Comparison of ENCODE assay signal across 10 cellular contexts in genomic region chr15:89429986-89430385, GRCh38.
DNase-seq lines count a peak whose midpoint lies in the region; ATAC-seq, FAIRE-seq and TF ChIP-seq lines count a peak whose summit lies in the region.
"Had no signal": no experiment of that assay in that cellular context is flagged by ENCODE, and none has a peak within 500 bp of the region (broad histone marks: within the 10 kb centered on the region; RNA-seq: fewer than 3 reads in every experiment).

No MANE protein-coding gene starts in this region.

- CTCF ChIA-PET in HCT116 (lab: Charles Lee): interaction anchor here (0.9 to 2.4 kb wide), 9 partner anchors 10 to 74 kb away, joined by 3 to 46 read pairs (median 4); no protein-coding TSS in a partner anchor
- CTCF ChIA-PET in WTC11 (lab: Charles Lee): interaction anchor here (0.6 to 3.9 kb wide), 33 partner anchors 10 to 145 kb away, joined by 3 to 133 read pairs (median 5); partner anchors contain the start of genes POLG, RHCG and TICRR

- H3K4me2 ChIP-seq in HCT116 (ENCODE audit: low read length) (peak overlapping the region; percentile 77), mesenchymal stem cell (ENCODE audit: low read length, poor library complexity, severe bottlenecking) (no peak overlapping the region)

- H2BK5ac ChIP-seq in mesenchymal stem cell (ENCODE audit: low read depth, low read length, poor library complexity, severe bottlenecking): no peak overlapping the region

- H3K18ac ChIP-seq in mesenchymal stem cell (ENCODE audit: low read depth in 1 of 2, low read length in 2 of 2): no peak overlapping the region

- H3K27ac Mint-ChIP-seq in WTC11: no peak overlapping the region
- H3K27ac Mint-ChIP-seq: activated CD4-positive, alpha-beta memory T cell treated with anti-CD3 and anti-CD28 coated beads for 36 hours had no signal

- H4K20me1 ChIP-seq in HCT116 (ENCODE audit: insufficient read depth): no peaks in the 10 kb centered on the region

- no peak overlapping the region for H3K14ac ChIP-seq in mesenchymal stem cell (ENCODE audit: low read length in 2 of 2)

- BruUV-seq in HCT116 (replicated peaks; lab: Mats Ljungman, UMichigan): no TSS peak

- H3K36me3 Mint-ChIP-seq in WTC11: no peaks in the 10 kb centered on the region
- H3K36me3 Mint-ChIP-seq: activated CD4-positive, alpha-beta memory T cell treated with anti-CD3 and anti-CD28 coated beads for 36 hours had no signal

- no peak overlapping the region for H2BK12ac ChIP-seq in mesenchymal stem cell (ENCODE audit: low read length in 2 of 2)

- no peak for TF ChIP-seq CTCF in HCT116 (IDR thresholded peaks at IDR 0.05 in 2 of 3, conservative IDR thresholded peaks at IDR 0.05 in 1 of 3; ENCODE audit: borderline replicate concordance in 1 of 3, insufficient read depth in 1 of 3, low read depth in 2 of 3, low read length in 2 of 3)
- TF ChIP-seq CTCF in WTC11 (IDR thresholded peaks at IDR 0.05): no peak

- H3K9ac ChIP-seq in HCT116 (ENCODE audit: low read length): peak overlapping the region; percentile 46; the same call in 1 of the 2 replicates
- H3K9ac ChIP-seq in mesenchymal stem cell (ENCODE audit: low read length): peak overlapping the region; percentile 68

- peaks cover 15% of the 10 kb centered on the region for H3K4me1 Mint-ChIP-seq in WTC11

- H2BK15ac ChIP-seq in mesenchymal stem cell (ENCODE audit: low read depth, poor library complexity, severe bottlenecking): no peak overlapping the region

- no peak for TF ChIP-seq POLR2A in HCT116 (IDR thresholded peaks at IDR 0.05; ENCODE audit: borderline replicate concordance, extremely low read depth, insufficient read depth, insufficient read length)
- TF ChIP-seq POLR2A in H54 (IDR thresholded peaks at IDR 0.05; ENCODE audit: low read depth, low read length): no peak

- no peak overlapping the region for H3K4ac ChIP-seq in mesenchymal stem cell (ENCODE audit: low read depth in 1 of 2, low read length in 2 of 2)

- H2AFZ ChIP-seq in HCT116 (ENCODE audit: low read depth, low read length, poor library complexity, severe bottlenecking) (peak overlapping the region; percentile 96), mesenchymal stem cell (ENCODE audit: low read depth, low read length) (no peak overlapping the region)

- no peak overlapping the region for H2AK5ac ChIP-seq in mesenchymal stem cell (ENCODE audit: low read length, severe bottlenecking)

- RAD21 ChIA-PET in HCT116 (lab: Charles Lee; ENCODE audit: low non-redundant PET in 1 of 2, low total read pairs in 2 of 2, uncharacterized antibody in 2 of 2, unreplicated experiment in 2 of 2): interaction anchor here (0.6 to 1.4 kb wide), 2 partner anchors 12 to 71 kb away, joined by 3 to 6 read pairs; no protein-coding TSS in a partner anchor

- no peak for FAIRE-seq in H54 (lab: Jason Lieb, UNC)

- no peak overlapping the region for H3K23ac ChIP-seq in mesenchymal stem cell (ENCODE audit: low read length in 2 of 2)

- no peaks in the 10 kb centered on the region for H3K79me2 ChIP-seq in HCT116 (ENCODE audit: insufficient read depth, low read length)

- ATAC-seq in HCT116 (no peak), WTC11 (no peak), GM18511 (IDR thresholded peaks at IDR 0.05; ENCODE audit: unreplicated experiment) (no peak)

- H4K91ac ChIP-seq in mesenchymal stem cell (ENCODE audit: low read length): no peak overlapping the region

- intact Hi-C loops in HCT116 (cut with micrococcal nuclease): loop anchor here (1.0 kb wide), 2 partner anchors 14 to 72 kb away; no protein-coding TSS in a partner anchor

- H3K4me3 ChIP-seq in HCT116 (replicated peaks in 1 of 2; ENCODE audit: low read depth in 1 of 2, low read length in 2 of 2) (peak overlapping the region; percentile 39 to 52), mesenchymal stem cell (ENCODE audit: insufficient read depth in 1 of 2, low read depth in 1 of 2, low read length in 2 of 2) (peak overlapping the region in 1 of 2 experiments; percentile 76), MG63 (no peak overlapping the region)

- no peaks in the 10 kb centered on the region for H3K79me1 ChIP-seq in mesenchymal stem cell (replicated peaks; ENCODE audit: low read length, poor library complexity, severe bottlenecking)

- H3K27me3 ChIP-seq in HCT116 (ENCODE audit: insufficient read depth, low read length) (no peaks in the 10 kb centered on the region), mesenchymal stem cell (ENCODE audit: control insufficient read depth in 1 of 2, insufficient read depth in 1 of 2, low read length in 2 of 2) (peaks cover 62 to 78% of the 10 kb centered on the region in 2 experiments), MG63 (no peaks in the 10 kb centered on the region)
- H3K27me3 ChIP-seq: SJSA1 had no signal

- POLR2A ChIA-PET in HCT116 (lab: Charles Lee) (no interaction called here), WTC11 (lab: Charles Lee) (no interaction called here)

- H3K36me3 ChIP-seq in HCT116 (ENCODE audit: control insufficient read depth in 1 of 2, insufficient read depth in 2 of 2, low read length in 2 of 2): no peaks in the 10 kb centered on the region
- no peaks in the 10 kb centered on the region for H3K36me3 ChIP-seq in mesenchymal stem cell (ENCODE audit: control insufficient read depth in 1 of 2, insufficient read depth in 2 of 2, low read depth in 1 of 2, low read length in 2 of 2)
- H3K36me3 ChIP-seq in MG63: no peaks in the 10 kb centered on the region
- H3K36me3 ChIP-seq: SJSA1 had no signal

- H2BK120ac ChIP-seq in mesenchymal stem cell (ENCODE audit: low read depth, low read length): no peak overlapping the region

- H3K27ac ChIP-seq in HCT116 (ENCODE audit: low read depth, low read length) (no peak overlapping the region), mesenchymal stem cell (ENCODE audit: low read length, poor library complexity, severe bottlenecking) (no peak overlapping the region)
- H3K27ac ChIP-seq: SJSA1 had no signal

- H4K8ac ChIP-seq in mesenchymal stem cell (ENCODE audit: low read length): no peak overlapping the region

- no peak for TF ChIP-seq RAD21 in HCT116 (IDR thresholded peaks at IDR 0.05; ENCODE audit: low read depth)

- H3K9me2 ChIP-seq in HCT116 (ENCODE audit: insufficient read depth): no peaks in the 10 kb centered on the region

- WGBS in mesenchymal stem cell: 29% methylated on average over 1 of the region's 2 CpGs

- H3K9me3 ChIP-seq in HCT116 (ENCODE audit: control insufficient read depth in 1 of 2, insufficient read depth in 1 of 2, low read depth in 1 of 2, low read length in 2 of 2) (no peaks in the 10 kb centered on the region), mesenchymal stem cell (ENCODE audit: control insufficient read depth, low read length) (no peaks in the 10 kb centered on the region), MG63 (no peaks in the 10 kb centered on the region)
- H3K9me3 ChIP-seq: SJSA1 had no signal

- DNase-seq in DMS53 (lab: John Stamatoyannopoulos, UW): peak; percentile 15
- DNase-seq in DMS53 treated with DMSO at 0.1 percent for 48 hours (lab: John Stamatoyannopoulos, UW; ENCODE audit: unreplicated experiment): no peak
- no peak for DNase-seq in HCT116 (ENCODE audit: low read depth, low spot score)
- no peak for DNase-seq in WTC11 (ENCODE audit: low spot score)
- DNase-seq in mesenchymal stem cell: no peak
- DNase-seq in H54 (ENCODE audit: insufficient read length, low spot score): no peak
- no peak for DNase-seq in MG63

- H3K27me3 Mint-ChIP-seq in WTC11 (ENCODE audit: low read depth): peaks cover 32% of the 10 kb centered on the region

- H3K4me1 ChIP-seq in HCT116 (ENCODE audit: control insufficient read depth in 1 of 2, insufficient read depth in 2 of 2, low read length in 2 of 2) (peaks cover 4 to 13% of the 10 kb centered on the region in 2 experiments; a peak in 2 of 4 replicates), mesenchymal stem cell (ENCODE audit: control insufficient read depth, insufficient read depth, low read depth, low read length) (peaks cover 7% of the 10 kb centered on the region)

- peak overlapping the region; percentile 72 for H3K4me3 Mint-ChIP-seq in WTC11

- no peaks in the 10 kb centered on the region for H3K9me3 Mint-ChIP-seq in WTC11
- H3K9me3 Mint-ChIP-seq: activated CD4-positive, alpha-beta memory T cell treated with anti-CD3 and anti-CD28 coated beads for 36 hours had no signal

TF ChIP-seq in HCT116, 20 proteins besides CTCF, POLR2A, EP300 and RAD21 (continues in another document):
- TF ChIP-seq EZH2phosphoT487 (IDR thresholded peaks at IDR 0.05; ENCODE audit: borderline replicate concordance) (no peak), ZBTB33 (IDR thresholded peaks at IDR 0.05; ENCODE audit: extremely low read depth, insufficient replicate concordance, low read length) (no peak), CEBPB (IDR thresholded peaks at IDR 0.05; ENCODE audit: low read depth) (no peak)

TF ChIP-seq in WTC11, 78 proteins besides CTCF, POLR2A, EP300 and RAD21 (continues in another document):
- TF ChIP-seq NFATC4 (CRISPR knock-in tag; IDR thresholded peaks at IDR 0.05) (no peak), RORB (CRISPR knock-in tag; IDR thresholded peaks at IDR 0.05) (no peak), E2F4 (CRISPR knock-in tag; IDR thresholded peaks at IDR 0.05; ENCODE audit: borderline replicate concordance, low read depth) (no peak), HMGXB4 (CRISPR knock-in tag; IDR thresholded peaks at IDR 0.05) (no peak), ELF4 (CRISPR knock-in tag; IDR thresholded peaks at IDR 0.05; ENCODE audit: low read depth) (no peak), HMGA2 (CRISPR knock-in tag; IDR thresholded peaks at IDR 0.05) (no peak), SMAD3 (CRISPR knock-in tag; IDR thresholded peaks at IDR 0.05; ENCODE audit: borderline replicate concordance) (no peak), NFE2L1 (CRISPR knock-in tag; IDR thresholded peaks at IDR 0.05) (no peak)
